ENCODE assay signal across 14 cellular contexts in genomic region chr3:184687363-184688049, GRCh38. TPM values are rescaled to one million over a fixed set of nuclear protein-coding genes. Genes with fewer than 3 reads are reported as not detected.
DNase-seq lines count a peak whose midpoint lies in the region; ATAC-seq and TF ChIP-seq lines count a peak whose summit lies in the region.
"Had no signal": no experiment of that assay in that cellular context is flagged by ENCODE, and none has a peak within 500 bp of the region (broad histone marks: within the 10 kb centered on the region; RNA-seq: fewer than 3 reads in every experiment).

No MANE protein-coding gene starts in this region.

- TF ChIP-seq CTCF in sigmoid colon (IDR thresholded peaks at IDR 0.05), result no peak
- TF ChIP-seq CTCF in CD4-positive, alpha-beta T cell (IDR thresholded peaks at IDR 0.05), result no peak

- H3K27ac ChIP-seq in sigmoid colon (peak overlapping the region in 3 of 4 donors; percentile 68 to 75 (median 72)), GM23248 (no peak overlapping the region; the same call in 1 of the 2 replicates)
- H3K27ac ChIP-seq in CD4-positive, alpha-beta T cell (ENCODE audit: low read depth, low read length), result no peak overlapping the region
- H3K27ac ChIP-seq: C4-2B had no signal

- DNase-seq in GDM1 (lab: John Stamatoyannopoulos, UW) (peak; percentile 91), UCSD-AML1 (lab: John Stamatoyannopoulos, UW; ENCODE audit: unreplicated experiment) (peak; percentile 89), hippocampal formation (lab: John Stamatoyannopoulos, UW) (peak; percentile 39 to 44), sigmoid colon (peak; percentile 79), GM23248 (no peak), NCI-H748 (lab: John Stamatoyannopoulos, UW; ENCODE audit: unreplicated experiment) (no peak)
- no peak for DNase-seq in CD4-positive, alpha-beta T cell
- DNase-seq in activated CD4-positive, alpha-beta memory T cell treated with anti-CD3 and anti-CD28 coated beads for 36 hours, result no peak
- DNase-seq: activated CD8-positive, alpha-beta memory T cell treated with anti-CD3 and anti-CD28 coated beads, Interleukin-2, amount 10 ng/mL, durations not matched to agents 7 days and 5 days; Karpas-422; stimulated activated CD4-positive, alpha-beta T cell treated with anti-CD3 and anti-CD28 coated beads, Interleukin-15, amount 100 ng/mL, for 24 hours; stimulated activated naive CD4-positive, alpha-beta T cell treated with Interleukin-2 at 50 U/mL for 16 hours had no signal

- H3K9me3 Mint-ChIP-seq in CD4-positive, alpha-beta T cell, result no peaks in the 10 kb centered on the region
- no peaks in the 10 kb centered on the region for H3K9me3 Mint-ChIP-seq in activated CD4-positive, alpha-beta memory T cell treated with anti-CD3 and anti-CD28 coated beads for 36 hours

- H3K4me3 ChIP-seq in sigmoid colon (no peak overlapping the region), GM23248 (no peak overlapping the region)

- H3K4me1 Mint-ChIP-seq in CD4-positive, alpha-beta T cell (ENCODE audit: low read depth), result no peaks in the 10 kb centered on the region
- H3K4me1 Mint-ChIP-seq in activated CD4-positive, alpha-beta memory T cell treated with anti-CD3 and anti-CD28 coated beads for 36 hours (ENCODE audit: low read depth), result no peaks in the 10 kb centered on the region

- no peak for TF ChIP-seq EP300 in sigmoid colon (IDR thresholded peaks at IDR 0.05)

- no peaks in the 10 kb centered on the region for H3K27me3 Mint-ChIP-seq in CD4-positive, alpha-beta T cell
- H3K27me3 Mint-ChIP-seq in activated CD4-positive, alpha-beta memory T cell treated with anti-CD3 and anti-CD28 coated beads for 36 hours, result no peaks in the 10 kb centered on the region

- no peaks in the 10 kb centered on the region for H3K79me2 ChIP-seq in GM23248 (ENCODE audit: insufficient read depth)

- H3K36me3 ChIP-seq in sigmoid colon (no peaks in the 10 kb centered on the region), GM23248 (ENCODE audit: low read depth) (no peaks in the 10 kb centered on the region)

- in situ Hi-C loops in GM23248 (cut with MboI), result no loop called here

- no peaks in the 10 kb centered on the region for H3K9me3 ChIP-seq in sigmoid colon
- H3K9me3 ChIP-seq in CD4-positive, alpha-beta T cell (ENCODE audit: control insufficient read depth, low read length), result no peaks in the 10 kb centered on the region
- H3K9me3 ChIP-seq in GM23248 (ENCODE audit: low read depth), result no peaks in the 10 kb centered on the region

- no peak for ATAC-seq in CD4-positive, alpha-beta T cell (ENCODE audit: poor library complexity)
- ATAC-seq: activated CD8-positive, alpha-beta memory T cell treated with anti-CD3 and anti-CD28 coated beads, Interleukin-2, amount 10 ng/mL, durations not matched to agents 7 days and 5 days; esophagus mucosa had no signal

- H3K9ac ChIP-seq in GM23248, result no peak overlapping the region

- CTCF ChIA-PET in CD4-positive, alpha-beta T cell (lab: Charles Lee), result no interaction called here
- CTCF ChIA-PET in activated CD4-positive, alpha-beta memory T cell treated with anti-CD3 and anti-CD28 coated beads for 36 hours (lab: Charles Lee), result no interaction called here

- H3K27ac Mint-ChIP-seq in CD4-positive, alpha-beta T cell, result no peak overlapping the region
- no peak overlapping the region for H3K27ac Mint-ChIP-seq in activated CD4-positive, alpha-beta memory T cell treated with anti-CD3 and anti-CD28 coated beads for 36 hours
- H3K27ac Mint-ChIP-seq: activated CD8-positive, alpha-beta memory T cell treated with anti-CD3 and anti-CD28 coated beads, Interleukin-2, amount 10 ng/mL, durations not matched to agents 7 days and 5 days had no signal

- H3K36me3 Mint-ChIP-seq in CD4-positive, alpha-beta T cell (ENCODE audit: low read depth), result no peaks in the 10 kb centered on the region
- no peaks in the 10 kb centered on the region for H3K36me3 Mint-ChIP-seq in activated CD4-positive, alpha-beta memory T cell treated with anti-CD3 and anti-CD28 coated beads for 36 hours
- H3K36me3 Mint-ChIP-seq: activated CD8-positive, alpha-beta memory T cell treated with anti-CD3 and anti-CD28 coated beads, Interleukin-2, amount 10 ng/mL, durations not matched to agents 7 days and 5 days had no signal

- peaks cover 21% of the 10 kb centered on the region; the same call in 1 of the 2 replicates for H3F3A ChIP-seq in GM23248 (ENCODE audit: insufficient read depth)

- H4K20me1 ChIP-seq in GM23248 (ENCODE audit: insufficient read depth), result no peaks in the 10 kb centered on the region

- POLR2A ChIA-PET in CD4-positive, alpha-beta T cell (lab: Charles Lee), result no interaction called here
- POLR2A ChIA-PET in activated CD4-positive, alpha-beta memory T cell treated with anti-CD3 and anti-CD28 coated beads for 36 hours (lab: Charles Lee), result no interaction called here

- no peak for TF ChIP-seq POLR2A in sigmoid colon (IDR thresholded peaks at IDR 0.05)

- peaks cover 0 to 63% (median 58%) of the 10 kb centered on the region in 4 donors for H3K4me1 ChIP-seq in sigmoid colon
- peaks cover 26% of the 10 kb centered on the region for H3K4me1 ChIP-seq in GM23248 (ENCODE audit: insufficient read depth)

- H3K27me3 ChIP-seq in sigmoid colon, result no peaks in the 10 kb centered on the region
- H3K27me3 ChIP-seq in CD4-positive, alpha-beta T cell (ENCODE audit: control insufficient read depth, insufficient read depth, low read length), result no peaks in the 10 kb centered on the region
- H3K27me3 ChIP-seq in GM23248 (replicated peaks; ENCODE audit: insufficient read depth), result no peaks in the 10 kb centered on the region

- no peak overlapping the region for H2AFZ ChIP-seq in GM23248

- intact Hi-C loops in sigmoid colon (cut with DNase I), result no loop called here
- intact Hi-C loops in CD4-positive, alpha-beta T cell (cut with DNase I, micrococcal nuclease), result no loop called here
- intact Hi-C loops in activated CD4-positive, alpha-beta memory T cell treated with anti-CD3 and anti-CD28 coated beads for 36 hours (cut with micrococcal nuclease), result no loop called here

- H3K4me3 Mint-ChIP-seq in CD4-positive, alpha-beta T cell, result no peak overlapping the region
- H3K4me3 Mint-ChIP-seq in activated CD4-positive, alpha-beta memory T cell treated with anti-CD3 and anti-CD28 coated beads for 36 hours, result no peak overlapping the region
- H3K4me3 Mint-ChIP-seq: activated CD8-positive, alpha-beta memory T cell treated with anti-CD3 and anti-CD28 coated beads, Interleukin-2, amount 10 ng/mL, durations not matched to agents 7 days and 5 days had no signal

- H3K4me2 ChIP-seq in GM23248 (ENCODE audit: unreplicated experiment), result no peak overlapping the region

- WGBS in sigmoid colon, 2 donors, result 26 to 56% methylated on average over 18 of the region's 18 CpGs
- 69 to 73% methylated on average over 16 to 18 of the region's 18 CpGs for WGBS in GM23248 (ENCODE audit: low coverage in 1 of 2, low lambda C conversion rate in 2 of 2, missing lambda C conversion rate in 2 of 2), 2 experiments

- no peaks in the 10 kb centered on the region for H3K9me2 ChIP-seq in GM23248 (ENCODE audit: insufficient read depth)

RNA-seq across cellular contexts. Expression of gene MAGEF1, which starts 24.4 kb away (rescaled TPM):
- 10 to 100 TPM; 31.0 to 34.1 (median 33.5) TPM for total RNA-seq in sigmoid colon
- polyA plus RNA-seq in sigmoid colon (10 to 100 TPM; 29.4 to 43.6 (median 30.6) TPM), GM23248 (2016; fragmentation: Nextera tagmentation; extraction: Ambion mirVana) (38.7 and 39.0 TPM in 2 replicates)
- total RNA-seq in CD4-positive, alpha-beta T cell, result 1 to 10 TPM; 5.8 to 6.1 TPM
- total RNA-seq in activated CD4-positive, alpha-beta memory T cell treated with anti-CD3 and anti-CD28 coated beads for 36 hours, result 10 to 100 TPM; 20.6 to 22.5 TPM
- total RNA-seq in GM23248 (2014; rRNA removed; shearing (Covaris generic)), result 25.0 and 38.9 TPM in 2 replicates

Comparison
In these comparisons a context has a peak if more than half of its experiments do, and no peak if none do; other contexts are left out.
1. DNase-seq: peak in GDM1 (single experiment), UCSD-AML1 (single experiment), hippocampal formation (2 of 2) and sigmoid colon (single experiment); none in CD4-positive, alpha-beta T cell (0 of 10), activated CD4-positive, alpha-beta memory T cell treated with anti-CD3 and anti-CD28 coated beads for 36 hours (single experiment), GM23248 (single experiment) and NCI-H748 (single experiment).
2. H3K27ac ChIP-seq: peak in sigmoid colon (3 of 4); none in CD4-positive, alpha-beta T cell (single experiment) and GM23248 (single experiment).